ENCODE assay signal across 1 cellular context in the genomic region with DNA sequence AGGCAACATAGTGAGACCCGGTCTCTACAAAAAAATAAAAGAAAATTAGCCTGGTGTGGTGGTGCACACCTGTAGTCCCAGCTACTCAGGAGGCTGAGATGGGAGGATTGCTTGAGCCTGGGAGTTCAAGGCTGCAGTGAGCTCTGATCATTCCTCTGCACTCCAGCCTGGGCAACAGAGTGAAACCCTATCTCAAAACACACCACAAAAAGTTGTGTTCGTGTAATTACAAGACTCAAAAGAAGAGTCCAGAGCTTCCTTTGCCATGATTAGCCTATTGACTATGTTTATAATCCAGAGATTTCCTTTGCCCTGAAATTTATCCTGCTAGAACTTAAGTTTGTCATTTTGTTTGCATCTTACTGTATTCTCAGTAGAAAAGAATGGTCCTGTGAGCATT.
TF ChIP-seq lines count a peak whose summit lies in the region.

No MANE protein-coding gene starts in this region.

TF ChIP-seq in IMR-90, 13 proteins besides CTCF, POLR2A, EP300 and RAD21:
- TF ChIP-seq MXI1 (IDR thresholded peaks at IDR 0.05; ENCODE audit: borderline replicate concordance, low read depth, low read length), result no peak
- no peak for TF ChIP-seq CHD1 (IDR thresholded peaks at IDR 0.05; ENCODE audit: low read depth, low read length)
- TF ChIP-seq MAFK (IDR thresholded peaks at IDR 0.05; ENCODE audit: low read depth, low read length), result no peak
- TF ChIP-seq FOS (IDR thresholded peaks at IDR 0.05; ENCODE audit: low read depth, low read length), result no peak
- TF ChIP-seq BHLHE40 (IDR thresholded peaks at IDR 0.05; ENCODE audit: low read depth, low read length), result no peak
- TF ChIP-seq, protein P1, sequence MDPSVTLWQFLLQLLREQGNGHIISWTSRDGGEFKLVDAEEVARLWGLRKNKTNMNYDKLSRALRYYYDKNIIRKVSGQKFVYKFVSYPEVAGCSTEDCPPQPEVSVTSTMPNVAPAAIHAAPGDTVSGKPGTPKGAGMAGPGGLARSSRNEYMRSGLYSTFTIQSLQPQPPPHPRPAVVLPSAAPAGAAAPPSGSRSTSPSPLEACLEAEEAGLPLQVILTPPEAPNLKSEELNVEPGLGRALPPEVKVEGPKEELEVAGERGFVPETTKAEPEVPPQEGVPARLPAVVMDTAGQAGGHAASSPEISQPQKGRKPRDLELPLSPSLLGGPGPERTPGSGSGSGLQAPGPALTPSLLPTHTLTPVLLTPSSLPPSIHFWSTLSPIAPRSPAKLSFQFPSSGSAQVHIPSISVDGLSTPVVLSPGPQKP (IDR thresholded peaks at IDR 0.05; ENCODE audit: borderline replicate concordance, low read depth, low read length), result no peak
- TF ChIP-seq NFE2L2 (IDR thresholded peaks at IDR 0.05; ENCODE audit: low read depth, low read length), result no peak
- no peak for TF ChIP-seq MAZ (IDR thresholded peaks at IDR 0.05; ENCODE audit: borderline replicate concordance, low read depth, low read length)
- TF ChIP-seq SMC3 (IDR thresholded peaks at IDR 0.05; ENCODE audit: low read depth, low read length), result no peak
- TF ChIP-seq, protein P2, sequence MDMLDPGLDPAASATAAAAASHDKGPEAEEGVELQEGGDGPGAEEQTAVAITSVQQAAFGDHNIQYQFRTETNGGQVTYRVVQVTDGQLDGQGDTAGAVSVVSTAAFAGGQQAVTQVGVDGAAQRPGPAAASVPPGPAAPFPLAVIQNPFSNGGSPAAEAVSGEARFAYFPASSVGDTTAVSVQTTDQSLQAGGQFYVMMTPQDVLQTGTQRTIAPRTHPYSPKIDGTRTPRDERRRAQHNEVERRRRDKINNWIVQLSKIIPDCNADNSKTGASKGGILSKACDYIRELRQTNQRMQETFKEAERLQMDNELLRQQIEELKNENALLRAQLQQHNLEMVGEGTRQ (IDR thresholded peaks at IDR 0.05; ENCODE audit: low read depth, low read length), result no peak
- no peak for TF ChIP-seq CEBPB (IDR thresholded peaks at IDR 0.05; ENCODE audit: low read depth, low read length)
- TF ChIP-seq RCOR1 (IDR thresholded peaks at IDR 0.05; ENCODE audit: insufficient replicate concordance, low read length), result no peak
- TF ChIP-seq RFX5 (IDR thresholded peaks at IDR 0.05; ENCODE audit: low read depth, low read length), result no peak
